In genomic region chr6:20652691-20653479, GRCh38 we compare ENCODE assay signal across 16 cellular contexts.
DNase-seq lines count a peak whose midpoint lies in the region; ATAC-seq, FAIRE-seq and TF ChIP-seq lines count a peak whose summit lies in the region.
"Had no signal": no experiment of that assay in that cellular context is flagged by ENCODE, and none has a peak within 500 bp of the region (broad histone marks: within the 10 kb centered on the region; RNA-seq: fewer than 3 reads in every experiment).

No MANE protein-coding gene starts in this region.

- BruUV-seq in IMR-90 (replicated peaks; lab: Mats Ljungman, UMichigan): no TSS peak

- no peak overlapping the region for H3K56ac ChIP-seq in IMR-90 (ENCODE audit: extremely low read depth, insufficient read depth, low read length)

- H3K4me1 ChIP-seq in IMR-90 (ENCODE audit: control insufficient read depth, insufficient read depth, low read length): peaks cover 6% of the 10 kb centered on the region; the same call in 1 of the 2 replicates
- peaks cover 31% of the 10 kb centered on the region for H3K4me1 ChIP-seq in keratinocyte (ENCODE audit: control insufficient read depth, extremely low read depth, insufficient read depth, low read length)
- H3K4me1 ChIP-seq in sigmoid colon: no peaks in the 10 kb centered on the region
- H3K4me1 ChIP-seq: testis had no signal

- H3K9me1 ChIP-seq in IMR-90 (ENCODE audit: insufficient read depth, low read length) (peaks cover 3% of the 10 kb centered on the region), keratinocyte (ENCODE audit: control insufficient read depth, extremely low read depth, insufficient read depth, low read length) (no peaks in the 10 kb centered on the region)

- dilution Hi-C loops in IMR-90 (cut with HindIII; ENCODE audit: low sequenced_read_pairs, unreplicated experiment) (no loop called here), keratinocyte (cut with MboI; ENCODE audit: extremely low pct_ligation_motif_present, low sequenced_read_pairs) (no loop called here)

- no peaks in the 10 kb centered on the region for H3K27me3 ChIP-seq in IMR-90 (ENCODE audit: control insufficient read depth, insufficient read depth, low read length)
- no peaks in the 10 kb centered on the region for H3K27me3 ChIP-seq in keratinocyte (ENCODE audit: control insufficient read depth, extremely low read depth, insufficient read depth, low read length)
- H3K27me3 ChIP-seq in sigmoid colon: no peaks in the 10 kb centered on the region
- H3K27me3 ChIP-seq: pancreas, SJSA1, testis had no signal

- in situ Hi-C loops in ACHN (cut with HindIII; ENCODE audit: low pct_ligation_motif_present, low pct_unique_long_range_greater_than_20kb, low sequenced_read_pairs) (no loop called here), IMR-90 (cut with MboI; ENCODE audit: low sequenced_read_pairs) (no loop called here)

- no peak overlapping the region for H2AK5ac ChIP-seq in IMR-90 (ENCODE audit: low read depth, low read length)

- H2AK9ac ChIP-seq in IMR-90 (replicated peaks; ENCODE audit: low read depth, low read length, poor library complexity): no peak overlapping the region

- no peaks in the 10 kb centered on the region for H3K36me3 ChIP-seq in IMR-90 (ENCODE audit: control insufficient read depth, insufficient read depth, low read length)
- H3K36me3 ChIP-seq in keratinocyte (ENCODE audit: control insufficient read depth in 2 of 2, extremely low read depth in 1 of 2, insufficient read depth in 2 of 2, low read length in 2 of 2): no peaks in the 10 kb centered on the region
- peaks cover 0 to 3% (median 0%) of the 10 kb centered on the region in 4 donors for H3K36me3 ChIP-seq in sigmoid colon
- H3K36me3 ChIP-seq: pancreas, SJSA1 had no signal

- H2BK20ac ChIP-seq in IMR-90 (ENCODE audit: low read depth, low read length): no peak overlapping the region

- no peak overlapping the region for H2BK15ac ChIP-seq in IMR-90 (ENCODE audit: low read depth, low read length)

- intact Hi-C loops in IMR-90 (cut with micrococcal nuclease) (no loop called here), sigmoid colon (cut with DNase I) (no loop called here)

- H2AFZ ChIP-seq in IMR-90 (replicated peaks; ENCODE audit: low read length, poor library complexity): no peak overlapping the region
- no peak overlapping the region for H2AFZ ChIP-seq in keratinocyte (ENCODE audit: control insufficient read depth, low read length)

- no peak overlapping the region; a peak in 1 of 4 replicates for H4K8ac ChIP-seq in IMR-90 (ENCODE audit: low read depth in 2 of 2, low read length in 2 of 2)

- FAIRE-seq in colon (lab: Jason Lieb, UNC) (peak; percentile 31), keratinocyte (lab: Jason Lieb, UNC) (peak; percentile 43)
- FAIRE-seq: HepG2, pancreas had no signal

- ATAC-seq in IMR-90 (ENCODE audit: low read depth) (peak; percentile 46), HG02981 (IDR thresholded peaks at IDR 0.05; ENCODE audit: unreplicated experiment) (no peak)
- ATAC-seq: HepG2 had no signal

- no peak overlapping the region for H4K91ac ChIP-seq in IMR-90 (ENCODE audit: insufficient read depth, low read depth, low read length)

- no peak overlapping the region for H3K4ac ChIP-seq in IMR-90 (ENCODE audit: low read depth, low read length)

- H3K14ac ChIP-seq in IMR-90 (replicated peaks; ENCODE audit: low read depth, low read length): 0 out of 2 replicates have a peak overlapping the region, but pooled peaks have one; percentile 29

- H3K27ac ChIP-seq in IMR-90 (ENCODE audit: insufficient read depth, low read length) (no peak overlapping the region), keratinocyte (ENCODE audit: control insufficient read depth, insufficient read depth, low read length) (peak overlapping the region; percentile 45), sigmoid colon (no peak overlapping the region)
- H3K27ac ChIP-seq: pancreas, SJSA1, testis had no signal

- H3K79me2 ChIP-seq in keratinocyte (ENCODE audit: control insufficient read depth, insufficient read depth, low read length): no peaks in the 10 kb centered on the region

- no peak overlapping the region for H2BK5ac ChIP-seq in IMR-90 (ENCODE audit: low read depth, low read length, poor library complexity, severe bottlenecking)

- TF ChIP-seq EP300 in sigmoid colon (IDR thresholded peaks at IDR 0.05): no peak

- H3K4me3 ChIP-seq in IMR-90 (ENCODE audit: insufficient read depth, low read depth, low read length): no peak overlapping the region
- H3K4me3 ChIP-seq in keratinocyte (ENCODE audit: control insufficient read depth in 2 of 3, extremely low read depth in 1 of 3, insufficient read depth in 2 of 3, low read depth in 1 of 3, low read length in 3 of 3): no peak overlapping the region
- H3K4me3 ChIP-seq in sigmoid colon: no peak overlapping the region
- H3K4me3 ChIP-seq: pancreas, SJSA1, testis had no signal

- DNase-seq in ACHN: peak; percentile 84
- DNase-seq in IMR-90: peak; percentile 43
- DNase-seq in keratinocyte (ENCODE audit: low read depth, low spot score): peak; percentile 36
- no peak for DNase-seq in stimulated activated CD4-positive, alpha-beta T cell treated with anti-CD3 and anti-CD28 coated beads, Interleukin-1b, Interleukin-23, amount 100 ng/mL, for 48 hours
- no peak for DNase-seq in NCI-H2227 treated with DMSO at 0.1 percent for 48 hours (lab: John Stamatoyannopoulos, UW)
- DNase-seq in sigmoid colon: no peak
- DNase-seq: activated naive CD4-positive, alpha-beta T cell treated with Interleukin-2 at 50 U/mL for 16 hours; mesendoderm; NCI-H1048; pancreas; stimulated activated CD4-positive, alpha-beta T cell treated with anti-CD3 and anti-CD28 coated beads, Interleukin-15, amount 100 ng/mL, for 24 hours; testis had no signal

- no peak overlapping the region for H2BK120ac ChIP-seq in IMR-90 (ENCODE audit: low read depth, low read length)

- CTCF ChIA-PET in IMR-90 (lab: Yijun Ruan, JAX): no interaction called here

- no peak for TF ChIP-seq RAD21 in IMR-90 (IDR thresholded peaks at IDR 0.05; ENCODE audit: low read length)

- POLR2A ChIA-PET in IMR-90 (lab: Charles Lee; ENCODE audit: unreplicated experiment): no interaction called here

- H3K23ac ChIP-seq in IMR-90 (ENCODE audit: low read depth, low read length): no peak overlapping the region

- TF ChIP-seq POLR2A in IMR-90 (IDR thresholded peaks at IDR 0.05; ENCODE audit: low read depth, low read length) (no peak), sigmoid colon (IDR thresholded peaks at IDR 0.05) (no peak)

- peak overlapping the region; percentile 9; the same call in 1 of the 2 replicates for H3K4me2 ChIP-seq in IMR-90 (ENCODE audit: low read depth, low read length)
- peak overlapping the region; percentile 42 for H3K4me2 ChIP-seq in keratinocyte (ENCODE audit: control insufficient read depth, extremely low read depth, insufficient read depth, low read depth, low read length)

- peaks cover 6 to 18% of the 10 kb centered on the region in 2 experiments for H3K79me1 ChIP-seq in IMR-90 (ENCODE audit: low read depth in 1 of 2, low read length in 2 of 2)

- no peak overlapping the region for H4K5ac ChIP-seq in IMR-90 (ENCODE audit: low read depth, low read length)

- TF ChIP-seq CTCF in IMR-90 (conservative IDR thresholded peaks at IDR 0.05; ENCODE audit: low read depth, low read length): no peak
- no peak for TF ChIP-seq CTCF in keratinocyte (optimal IDR thresholded peaks at IDR 0.05 in 1 of 3, IDR thresholded peaks at IDR 0.05 in 1 of 3, conservative IDR thresholded peaks at IDR 0.05 in 1 of 3; ENCODE audit: extremely low read depth in 1 of 3, insufficient read depth in 2 of 3, low read length in 3 of 3)
- no peak for TF ChIP-seq CTCF in sigmoid colon (IDR thresholded peaks at IDR 0.05)

- H4K20me1 ChIP-seq in IMR-90 (ENCODE audit: insufficient read depth, low read length) (no peaks in the 10 kb centered on the region), keratinocyte (ENCODE audit: control insufficient read depth, extremely low read depth, insufficient read depth, low read length) (no peaks in the 10 kb centered on the region)

- H3K9ac ChIP-seq in IMR-90 (ENCODE audit: low read depth, low read length) (no peak overlapping the region), keratinocyte (ENCODE audit: control insufficient read depth, extremely low read depth, insufficient read depth, low read length) (no peak overlapping the region)

- 93% methylated on average over 3 of the region's 9 CpGs; no CpG with 5 or more reads in 1 of the 2 experiments for WGBS in IMR-90 (ENCODE audit: extremely low coverage in 2 of 2, insufficient read length in 1 of 2), 2 experiments
- WGBS in sigmoid colon, 2 donors: 62 to 79% methylated on average over 9 of the region's 9 CpGs

- no peak overlapping the region for H3K18ac ChIP-seq in IMR-90 (ENCODE audit: low read depth, low read length)

- H3K9me3 ChIP-seq in IMR-90 (ENCODE audit: control insufficient read depth, insufficient read depth, low read length): no peaks in the 10 kb centered on the region
- H3K9me3 ChIP-seq in keratinocyte (ENCODE audit: control insufficient read depth, low read depth, low read length): no peaks in the 10 kb centered on the region
- no peaks in the 10 kb centered on the region for H3K9me3 ChIP-seq in sigmoid colon
- H3K9me3 ChIP-seq: pancreas, SJSA1, testis had no signal

TF ChIP-seq in IMR-90, 13 proteins besides CTCF, POLR2A, EP300 and RAD21:
- TF ChIP-seq USF2 (IDR thresholded peaks at IDR 0.05; ENCODE audit: low read depth, low read length) (no peak), BHLHE40 (IDR thresholded peaks at IDR 0.05; ENCODE audit: low read depth, low read length) (no peak), MAZ (IDR thresholded peaks at IDR 0.05; ENCODE audit: borderline replicate concordance, low read depth, low read length) (no peak)
TF ChIP-seq in IMR-90: peak in this region for 0.

Comparison
In these comparisons a context has a peak if more than half of its experiments do, and no peak if none do; other contexts are left out.
1. DNase-seq: peak in ACHN (single experiment), IMR-90 (single experiment) and keratinocyte (single experiment); none in stimulated activated CD4-positive, alpha-beta T cell treated with anti-CD3 and anti-CD28 coated beads, Interleukin-1b, Interleukin-23, amount 100 ng/mL, for 48 hours (single experiment), NCI-H2227 treated with DMSO at 0.1 percent for 48 hours (single experiment) and sigmoid colon (single experiment).